20 cellular contexts compared by ENCODE assay signal in genomic region chr21:14075346-14076142, GRCh38.
A peak's percentile ranks its signal among the peaks of the same experiment; 100 is the strongest.
DNase-seq lines count a peak whose midpoint lies in the region; ATAC-seq, FAIRE-seq and TF ChIP-seq lines count a peak whose summit lies in the region.
"Had no signal": no experiment of that assay in that cellular context is flagged by ENCODE, and none has a peak within 500 bp of the region (broad histone marks: within the 10 kb centered on the region; RNA-seq: fewer than 3 reads in every experiment).

No MANE protein-coding gene starts in this region.

- H4K20me1 ChIP-seq in HepG2 (ENCODE audit: insufficient read depth, low read length) (no peaks in the 10 kb centered on the region), K562 (replicated peaks; ENCODE audit: control insufficient read depth, insufficient read depth, low read length) (no peaks in the 10 kb centered on the region), keratinocyte (ENCODE audit: control insufficient read depth, extremely low read depth, insufficient read depth, low read length) (no peaks in the 10 kb centered on the region)

- H3K9me3 ChIP-seq in HepG2 (ENCODE audit: low read length) (no peaks in the 10 kb centered on the region), right lobe of liver (no peaks in the 10 kb centered on the region), K562 (replicated peaks; ENCODE audit: control insufficient read depth, insufficient read depth, low read depth, low read length) (no peaks in the 10 kb centered on the region; the same call in 1 of the 2 replicates), keratinocyte (ENCODE audit: control insufficient read depth, low read depth, low read length) (peaks cover 5% of the 10 kb centered on the region)

- H3K27me3 ChIP-seq in HepG2 (ENCODE audit: control insufficient read depth in 1 of 2, insufficient read depth in 2 of 2, low read length in 2 of 2) (no peaks in the 10 kb centered on the region), right lobe of liver (no peaks in the 10 kb centered on the region), K562 (ENCODE audit: control insufficient read depth in 2 of 2, insufficient read depth in 2 of 2, low read length in 2 of 2) (no peaks in the 10 kb centered on the region), keratinocyte (ENCODE audit: control insufficient read depth, extremely low read depth, insufficient read depth, low read length) (no peaks in the 10 kb centered on the region)

- intact Hi-C loops in HepG2 (cut with micrococcal nuclease; ENCODE audit: unreplicated experiment), result no loop called here
- intact Hi-C loops in right lobe of liver (cut with DNase I), result no loop called here
- intact Hi-C loops in K562 (cut with micrococcal nuclease), result no loop called here

- POLR2A ChIA-PET in HepG2 (lab: Yijun Ruan, JAX) (no interaction called here), K562 (lab: Yijun Ruan, JAX) (no interaction called here)

- CTCF ChIA-PET in HepG2 (lab: Yijun Ruan, JAX; ENCODE audit: low intra/inter-chr PET ratio, low total read pairs) (no interaction called here), K562 (lab: Yijun Ruan, JAX; ENCODE audit: low intra/inter-chr PET ratio) (no interaction called here)

- no peaks in the 10 kb centered on the region for H3K79me2 ChIP-seq in HepG2 (ENCODE audit: insufficient read depth, low read length)
- H3K79me2 ChIP-seq in K562 (ENCODE audit: control insufficient read depth, insufficient read depth, low read length), result no peaks in the 10 kb centered on the region
- H3K79me2 ChIP-seq in keratinocyte (ENCODE audit: control insufficient read depth, insufficient read depth, low read length), result no peaks in the 10 kb centered on the region

- TF ChIP-seq RAD21 in HepG2 (CRISPR knock-in tag; IDR thresholded peaks at IDR 0.05) (no peak), K562 (CRISPR knock-in tag; conservative IDR thresholded peaks at IDR 0.05 in 1 of 2, IDR thresholded peaks at IDR 0.05 in 1 of 2) (no peak)

- H3K27ac ChIP-seq in HepG2 (ENCODE audit: extremely low read length, insufficient read depth, low read length) (no peak overlapping the region), right lobe of liver (no peak overlapping the region), K562 (ENCODE audit: extremely low read depth, low read depth, low read length) (no peak overlapping the region), keratinocyte (ENCODE audit: control insufficient read depth, insufficient read depth, low read length) (no peak overlapping the region)
- H3K27ac ChIP-seq: HL-60, SK-N-MC had no signal

- in situ Hi-C loops in HepG2 (cut with HindIII; ENCODE audit: extremely low pct_ligation_motif_present, low pct_unique_long_range_greater_than_20kb) (no loop called here), K562 (cut with MboI) (no loop called here)

- dilution Hi-C loops in keratinocyte (cut with MboI; ENCODE audit: extremely low pct_ligation_motif_present, low sequenced_read_pairs), result no loop called here

- no peak for TF ChIP-seq CTCF in HepG2 (CRISPR knock-in tag; IDR thresholded peaks at IDR 0.05)
- no peak for TF ChIP-seq CTCF in right lobe of liver (IDR thresholded peaks at IDR 0.05)
- TF ChIP-seq CTCF in K562 (IDR thresholded peaks at IDR 0.05 in 2 of 3, conservative IDR thresholded peaks at IDR 0.05 in 1 of 3; ENCODE audit: insufficient read depth in 2 of 3, low read depth in 1 of 3, low read length in 3 of 3), result no peak
- no peak for TF ChIP-seq CTCF in keratinocyte (optimal IDR thresholded peaks at IDR 0.05 in 1 of 3, IDR thresholded peaks at IDR 0.05 in 1 of 3, conservative IDR thresholded peaks at IDR 0.05 in 1 of 3; ENCODE audit: extremely low read depth in 1 of 3, insufficient read depth in 2 of 3, low read length in 3 of 3)

- TF ChIP-seq EP300 in HepG2 (IDR thresholded peaks at IDR 0.05; ENCODE audit: low read depth in 2 of 2, low read length in 2 of 2) (no peak), HepG2 (CRISPR knock-in tag; IDR thresholded peaks at IDR 0.05; ENCODE audit: borderline replicate concordance) (no peak), K562 (IDR thresholded peaks at IDR 0.05; ENCODE audit: low read length) (no peak)

- ATAC-seq in HepG2, result no peak
- ATAC-seq in right lobe of liver, result no peak
- ATAC-seq in K562, result no peak

- TF ChIP-seq POLR2A in HepG2 (IDR thresholded peaks at IDR 0.05; ENCODE audit: insufficient read depth in 1 of 2, low read depth in 2 of 2, low read length in 2 of 2) (no peak), right lobe of liver (IDR thresholded peaks at IDR 0.05) (no peak), K562 (conservative IDR thresholded peaks at IDR 0.05) (no peak)

- H3K4me1 ChIP-seq in HepG2 (ENCODE audit: insufficient read depth, low read length), result no peaks in the 10 kb centered on the region
- no peaks in the 10 kb centered on the region for H3K4me1 ChIP-seq in right lobe of liver
- no peaks in the 10 kb centered on the region for H3K4me1 ChIP-seq in K562 (replicated peaks in 1 of 2; ENCODE audit: control insufficient read depth in 2 of 2, insufficient read depth in 2 of 2, low read length in 2 of 2)
- no peaks in the 10 kb centered on the region for H3K4me1 ChIP-seq in keratinocyte (ENCODE audit: control insufficient read depth, extremely low read depth, insufficient read depth, low read length)

- no peak overlapping the region for H3K9ac ChIP-seq in HepG2 (ENCODE audit: insufficient read depth, low read depth, low read length)
- no peak overlapping the region for H3K9ac ChIP-seq in K562 (ENCODE audit: insufficient read depth in 1 of 2, low read depth in 2 of 2, low read length in 2 of 2)
- no peak overlapping the region for H3K9ac ChIP-seq in keratinocyte (ENCODE audit: control insufficient read depth, extremely low read depth, insufficient read depth, low read length)

- WGBS in HepG2 (ENCODE audit: low lambda C conversion rate), result 96% methylated on average over 21 of the region's 32 CpGs
- 90% methylated on average over 13 of the region's 32 CpGs for WGBS in right lobe of liver (ENCODE audit: insufficient coverage, low coverage, low lambda C conversion rate, missing lambda C conversion rate)
- WGBS in K562 (ENCODE audit: insufficient coverage, low coverage, missing lambda C conversion rate), result 98% methylated on average over 29 of the region's 32 CpGs

- H3K4me2 ChIP-seq in HepG2 (ENCODE audit: low read depth, low read length) (no peak overlapping the region), K562 (ENCODE audit: insufficient read depth, low read length) (no peak overlapping the region), keratinocyte (ENCODE audit: control insufficient read depth, extremely low read depth, insufficient read depth, low read depth, low read length) (no peak overlapping the region)

- H2AFZ ChIP-seq in HepG2 (ENCODE audit: low read length) (no peak overlapping the region), K562 (ENCODE audit: low read depth, low read length) (no peak overlapping the region), keratinocyte (ENCODE audit: control insufficient read depth, low read length) (no peak overlapping the region)

- H3K36me3 ChIP-seq in HepG2 (replicated peaks in 1 of 2; ENCODE audit: control insufficient read depth in 1 of 2, insufficient read depth in 2 of 2, low read length in 2 of 2), result no peaks in the 10 kb centered on the region
- no peaks in the 10 kb centered on the region for H3K36me3 ChIP-seq in right lobe of liver
- H3K36me3 ChIP-seq in K562 (ENCODE audit: control insufficient read depth, insufficient read depth, low read length), result no peaks in the 10 kb centered on the region
- no peaks in the 10 kb centered on the region for H3K36me3 ChIP-seq in keratinocyte (ENCODE audit: control insufficient read depth in 2 of 2, extremely low read depth in 1 of 2, insufficient read depth in 2 of 2, low read length in 2 of 2)

- FAIRE-seq in HepG2 (lab: Jason Lieb, UNC) (peak; percentile 94), K562 (lab: Jason Lieb, UNC) (peak; percentile 99), keratinocyte (lab: Jason Lieb, UNC) (peak; percentile 44)
- FAIRE-seq: H54, RCC 7860 had no signal

- H3K9me1 ChIP-seq in K562 (ENCODE audit: control insufficient read depth, insufficient read depth, low read length) (no peaks in the 10 kb centered on the region), keratinocyte (ENCODE audit: control insufficient read depth, extremely low read depth, insufficient read depth, low read length) (no peaks in the 10 kb centered on the region)

- DNase-seq in HepG2 (ENCODE audit: low spot score) (no peak), right lobe of liver (no peak), K562 (ENCODE audit: extremely low read depth in 1 of 4, low spot score in 3 of 4) (no peak), keratinocyte (ENCODE audit: low read depth, low spot score) (no peak), NCI-H2227 treated with DMSO at 0.1 percent for 48 hours (lab: John Stamatoyannopoulos, UW) (no peak), LoVo (ENCODE audit: low spot score) (no peak), NOMO-1 treated with DMSO at 0.1 percent for 48 hours (lab: John Stamatoyannopoulos, UW; ENCODE audit: unreplicated experiment) (no peak), midbrain (lab: John Stamatoyannopoulos, UW) (no peak)
- DNase-seq: Calu3, Kasumi-1, MV-4-11, NCI-H1105 treated with DMSO at 0.1 percent for 48 hours, NCI-H2029, NCI-H526 treated with DMSO at 0.1 percent for 48 hours, OCI-M1, SIG-M5 had no signal

- no peak overlapping the region for H3K4me3 ChIP-seq in HepG2 (replicated peaks in 1 of 3; ENCODE audit: insufficient read depth in 1 of 3, low read depth in 2 of 3, low read length in 3 of 3)
- no peak overlapping the region for H3K4me3 ChIP-seq in right lobe of liver
- no peak overlapping the region for H3K4me3 ChIP-seq in K562
- no peak overlapping the region for H3K4me3 ChIP-seq in keratinocyte (ENCODE audit: control insufficient read depth in 2 of 3, extremely low read depth in 1 of 3, insufficient read depth in 2 of 3, low read depth in 1 of 3, low read length in 3 of 3)
- H3K4me3 ChIP-seq: SK-N-MC had no signal

- BruUV-seq in HepG2 (replicated peaks; lab: Mats Ljungman, UMichigan) (no TSS peak), K562 (replicated peaks; lab: Mats Ljungman, UMichigan) (no TSS peak)

TF ChIP-seq in HepG2, 621 proteins besides CTCF, POLR2A, EP300 and RAD21 (continues in another document):
- no peak for TF ChIP-seq JUN (CRISPR knock-in tag; IDR thresholded peaks at IDR 0.05)

TF ChIP-seq in K562, 482 proteins besides CTCF, POLR2A, EP300 and RAD21:
- TF ChIP-seq POLR2G (IDR thresholded peaks at IDR 0.05; ENCODE audit: low read depth, low read length) (0 out of 2 replicates have a peak, but pooled peaks have one; percentile 22), ESRRA (IDR thresholded peaks at IDR 0.05; ENCODE audit: borderline replicate concordance, low read depth) (no peak)

Comparison
In these comparisons a context has a peak if more than half of its experiments do, and no peak if none do; other contexts are left out.
1. Of the 241 proteins assayed by ChIP-seq in both HepG2 and K562: peak only in HepG2: none; only in K562: POLR2G; in both: none; in neither: 240.